Comparison of ENCODE assay signal across 17 cellular contexts in the genomic region with DNA sequence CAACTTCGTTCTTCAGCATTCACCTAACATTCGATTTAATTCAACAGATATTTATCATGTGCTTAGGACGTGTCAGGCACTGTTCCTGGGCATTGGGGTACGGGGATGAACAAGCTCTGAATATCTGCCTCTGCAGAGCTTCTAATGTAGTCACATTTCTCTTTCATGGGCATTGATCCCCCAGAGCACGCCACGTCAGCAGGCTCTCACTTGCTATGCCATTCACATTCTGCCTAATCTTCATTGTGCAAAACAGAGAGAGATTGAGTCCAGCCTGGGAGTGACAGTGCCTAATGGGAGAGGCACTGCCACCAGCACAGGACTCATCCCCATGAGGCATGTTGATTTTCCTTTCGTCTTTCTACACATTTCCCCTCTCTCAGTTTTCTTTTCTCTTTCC.
A peak's percentile ranks its signal among the peaks of the same experiment; 100 is the strongest.
DNase-seq lines count a peak whose midpoint lies in the region; ATAC-seq and TF ChIP-seq lines count a peak whose summit lies in the region.
"Had no signal": no experiment of that assay in that cellular context is flagged by ENCODE, and none has a peak within 500 bp of the region (broad histone marks: within the 10 kb centered on the region; RNA-seq: fewer than 3 reads in every experiment).

No MANE protein-coding gene starts in this region.

- H3K4me1 ChIP-seq in heart right ventricle (peaks cover 4 to 52% (median 18%) of the 10 kb centered on the region in 9 donors), tibial artery (peaks cover 0 to 23% (median 13%) of the 10 kb centered on the region in 4 donors)

- POLR2A ChIA-PET in RWPE1 (lab: Yijun Ruan, JAX; ENCODE audit: low non-redundant PET), result no interaction called here
- POLR2A ChIA-PET in GM10248 (lab: Yijun Ruan, JAX), result interaction anchor here (1.0 to 1.7 kb wide), 3 partner anchors 23 to 143 kb away, joined by 3 to 6 read pairs (median 6); no protein-coding TSS in a partner anchor

- TF ChIP-seq CTCF in heart right ventricle (IDR thresholded peaks at IDR 0.05) (no peak), RWPE1 (conservative IDR thresholded peaks at IDR 0.05; ENCODE audit: low read depth) (no peak), nephron (IDR thresholded peaks at IDR 0.05; ENCODE audit: unreplicated experiment in 3 of 3) (no peak), tibial artery (IDR thresholded peaks at IDR 0.05) (no peak), GM10248 (IDR thresholded peaks at IDR 0.05; ENCODE audit: control extremely low read depth, extremely low read depth, low read depth, missing control alignments) (no peak)

- no peaks in the 10 kb centered on the region for H3K36me3 Mint-ChIP-seq in nephron (ENCODE audit: low read depth)

- H3K27ac ChIP-seq in heart right ventricle (peak overlapping the region in 8 of 10 donors; percentile 12 to 78 (median 57)), RWPE1 (peak overlapping the region; percentile 10; the same call in 1 of the 2 replicates), tibial artery (peak overlapping the region; percentile 13 to 56)
- H3K27ac ChIP-seq: WERI-Rb-1 had no signal

- ATAC-seq in heart right ventricle (no peak), Right ventricle myocardium superior (ENCODE audit: poor library complexity) (no peak)

- H3K27me3 Mint-ChIP-seq in nephron (ENCODE audit: low read depth), result no peaks in the 10 kb centered on the region
- H3K27me3 Mint-ChIP-seq: central memory CD8-positive, alpha-beta T cell had no signal

- 95 to 97% methylated on average over 7 of the region's 7 CpGs for WGBS in heart right ventricle, 2 donors

- DNase-seq in heart right ventricle (no peak), Right ventricle myocardium superior (no peak), RWPE1 (ENCODE audit: low spot score) (no peak), tibial artery (peak in 1 of 2 donors; percentile 38), GM10248 (ENCODE audit: extremely low spot score) (no peak), NCI-H1048 (lab: John Stamatoyannopoulos, UW) (no peak)
- DNase-seq: AML-193, amniotic stem cell, Kasumi-1, left colon, NCI-H1417, RPMI8226, T-helper 1 cell, WERI-Rb-1 had no signal

- H3K4me3 Mint-ChIP-seq in nephron, result no peak overlapping the region
- H3K4me3 Mint-ChIP-seq: central memory CD8-positive, alpha-beta T cell; H9 had no signal

- no peaks in the 10 kb centered on the region for H3K36me3 ChIP-seq in heart right ventricle
- no peaks in the 10 kb centered on the region for H3K36me3 ChIP-seq in tibial artery
- H3K36me3 ChIP-seq: WERI-Rb-1 had no signal

- H3K4me1 Mint-ChIP-seq in nephron, result peaks cover 15% of the 10 kb centered on the region

- peak overlapping the region in 2 of 3 experiments; percentile 23 to 89 for H3K27ac Mint-ChIP-seq in nephron

- intact Hi-C loops in heart right ventricle (cut with DNase I), result loop anchor here in 1 of 10 donors (2.0 kb wide), 1 partner anchor 36 kb away; no protein-coding TSS in a partner anchor
- intact Hi-C loops in Right ventricle myocardium superior (cut with DNase I), result no loop called here
- intact Hi-C loops in tibial artery (cut with DNase I; ENCODE audit: low total_unique reads), result no loop called here

- H3K27me3 ChIP-seq in heart right ventricle (no peaks in the 10 kb centered on the region), tibial artery (no peaks in the 10 kb centered on the region)

- CTCF ChIA-PET in RWPE1 (lab: Yijun Ruan, JAX), result no interaction called here
- CTCF ChIA-PET in GM10248 (lab: Yijun Ruan, JAX), result interaction anchor here (1.0 to 2.2 kb wide), 7 partner anchors 11 to 321 kb away, joined by 3 to 7 read pairs (median 3); no protein-coding TSS in a partner anchor

- H3K9me3 Mint-ChIP-seq in nephron, result no peaks in the 10 kb centered on the region
- H3K9me3 Mint-ChIP-seq: central memory CD8-positive, alpha-beta T cell; H9 had no signal

- H3K4me3 ChIP-seq in heart right ventricle, result no peak overlapping the region
- H3K4me3 ChIP-seq in tibial artery, result no peak overlapping the region

- H3K9me3 ChIP-seq in heart right ventricle (no peaks in the 10 kb centered on the region), tibial artery (no peaks in the 10 kb centered on the region)
